In genomic region chr15:79853492-79854328, GRCh38 we compare ENCODE assay signal across 8 cellular contexts. TPM values are rescaled to one million over a fixed set of nuclear protein-coding genes. Genes with fewer than 3 reads are reported as not detected.
A peak's percentile ranks its signal among the peaks of the same experiment; 100 is the strongest.
DNase-seq lines count a peak whose midpoint lies in the region; ATAC-seq, FAIRE-seq and TF ChIP-seq lines count a peak whose summit lies in the region.

No MANE protein-coding gene starts in this region.

- H3K9me3 Mint-ChIP-seq in chondrocyte (ENCODE audit: low read depth) = no peaks in the 10 kb centered on the region

- no peak overlapping the region for H3K9ac ChIP-seq in liver (ENCODE audit: low read depth in 1 of 2, low read length in 2 of 2)

- H3K27me3 ChIP-seq in liver (ENCODE audit: control insufficient read depth in 4 of 4, insufficient read depth in 4 of 4, low read length in 3 of 4) = no peaks in the 10 kb centered on the region

- peak; percentile 79 for FAIRE-seq in A204.1 (lab: Jason Lieb, UNC)

- peak; percentile 58 for DNase-seq in GM13977 (ENCODE audit: low spot score)
- DNase-seq in NCI-H226 = peak; percentile 76
- DNase-seq in activated CD4-positive, alpha-beta T cell treated with anti-CD3 and anti-CD28 coated beads for 1 hour = peak; percentile 37
- DNase-seq in chondrocyte (ENCODE audit: low spot score) = no peak
- DNase-seq in stimulated activated CD4-positive, alpha-beta T cell treated with anti-CD3 and anti-CD28 coated beads, TNF-alpha, amount 100 ng/mL, for 48 hours (ENCODE audit: low read depth in 3 of 3) = peak; percentile 37 to 58 (median 47)

- no peaks in the 10 kb centered on the region for H3K27me3 Mint-ChIP-seq in chondrocyte (ENCODE audit: low read depth)

- 42% methylated on average over 8 of the region's 8 CpGs for WGBS in liver

- H3K4me3 Mint-ChIP-seq in chondrocyte (ENCODE audit: unreplicated experiment) = no peak overlapping the region

- H3K4me1 Mint-ChIP-seq in chondrocyte (ENCODE audit: low read depth) = peaks cover 12% of the 10 kb centered on the region

- peaks cover 0 to 20% (median 13%) of the 10 kb centered on the region in 4 donors for H3K4me1 ChIP-seq in liver (ENCODE audit: control insufficient read depth in 4 of 4, insufficient read depth in 4 of 4, low read length in 3 of 4)

- peak; percentile 73 for ATAC-seq in HG03045 (IDR thresholded peaks at IDR 0.05; ENCODE audit: unreplicated experiment)

- peak; percentile 87 to 92 for TF ChIP-seq RAD21 in liver (IDR thresholded peaks at IDR 0.05)

- TF ChIP-seq CTCF in GM13977 (IDR thresholded peaks at IDR 0.05; ENCODE audit: extremely low read depth, insufficient read depth, missing control alignments) = peak; percentile 94
- TF ChIP-seq CTCF in chondrocyte (IDR thresholded peaks at IDR 0.05) = peak; percentile 95
- peak; percentile 83 for TF ChIP-seq CTCF in liver (IDR thresholded peaks at IDR 0.05; ENCODE audit: low read depth, low read length, missing input control)

- H3K9me3 ChIP-seq in liver (ENCODE audit: control insufficient read depth in 4 of 4, low read length in 3 of 4) = no peaks in the 10 kb centered on the region

- in situ Hi-C loops in GM13977 (cut with MboI; ENCODE audit: low pct_unique_long_range_greater_than_20kb, low sequenced_read_pairs, unreplicated experiment) = no loop called here

- H3K27ac Mint-ChIP-seq in chondrocyte (ENCODE audit: unreplicated experiment) = peak overlapping the region; percentile 60

- peaks cover 1 to 31% (median 18%) of the 10 kb centered on the region in 4 donors for H3K36me3 ChIP-seq in liver (ENCODE audit: control insufficient read depth in 4 of 4, insufficient read depth in 3 of 4, low read depth in 1 of 4, low read length in 3 of 4)

- H3K36me3 Mint-ChIP-seq in chondrocyte (ENCODE audit: low read depth) = no peaks in the 10 kb centered on the region

- peak overlapping the region in 1 of 2 donors; percentile 21 for H3K27ac ChIP-seq in liver (ENCODE audit: low read depth in 1 of 2, low read length in 2 of 2)

- no peak overlapping the region for H3K4me3 ChIP-seq in liver (ENCODE audit: low read depth in 1 of 3, low read length in 3 of 3)

TF ChIP-seq in liver, 16 proteins besides CTCF, POLR2A, EP300 and RAD21:
- TF ChIP-seq MAX (IDR thresholded peaks at IDR 0.05) (peak; percentile 17), FOXA2 (IDR thresholded peaks at IDR 0.05) (no peak)

RNA-seq across cellular contexts. Expression of gene MTHFS, which starts 43.1 kb away (rescaled TPM):
- 12.9 to 16.9 TPM (median 13.0 TPM) in 3 replicates for total RNA-seq in chondrocyte
- total RNA-seq in liver = 100 to 1,000 TPM in 1 of 2 donors, 10 to 100 TPM in 1; 40.9 to 140 TPM
- 100 to 1,000 TPM; 175 to 338 TPM for polyA plus RNA-seq in liver
